ENCODE assay signal across 33 cellular contexts in genomic region chr4:73458184-73459047, GRCh38. TPM values are rescaled to one million over a fixed set of nuclear protein-coding genes. Genes with fewer than 3 reads are reported as not detected.
"Had no signal": no experiment of that assay in that cellular context is flagged by ENCODE, and none has a peak within 500 bp of the region (broad histone marks: within the 10 kb centered on the region; RNA-seq: fewer than 3 reads in every experiment).

No MANE protein-coding gene starts in this region.

- ATAC-seq: effector memory CD8-positive, alpha-beta T cell; esophagus mucosa; gastrocnemius medialis; heart right ventricle; left cardiac atrium; lower lobe of right lung; mucosa of descending colon had no signal

- DNase-seq: colonic mucosa; cortex of kidney; effector CD8-positive, alpha-beta T cell; effector memory CD8-positive, alpha-beta T cell; endodermal cell; esophagus squamous epithelium; foreskin fibroblast; foreskin melanocyte; gastrocnemius medialis; glutamatergic neuron; head of caudate nucleus; heart right ventricle; hypothalamus; left cardiac atrium; left ventricle myocardium inferior; lower lobe of right lung; mesenchymal stem cell; mucosa of descending colon; naive B cell had no signal

- H3K4me1 ChIP-seq: colonic mucosa, esophagus squamous epithelium, gastrocnemius medialis, heart right ventricle, left ventricle myocardium inferior, lower lobe of right lung had no signal

- H3K36me3 ChIP-seq: colonic mucosa, esophagus squamous epithelium, gastrocnemius medialis, heart right ventricle, left ventricle myocardium inferior, lower lobe of right lung had no signal

- H3K4me3 ChIP-seq: colonic mucosa, esophagus squamous epithelium, gastrocnemius medialis, heart right ventricle, left ventricle myocardium inferior, lower lobe of right lung, mucosa of descending colon had no signal

- H3K27me3 ChIP-seq: colonic mucosa, esophagus squamous epithelium, gastrocnemius medialis had no signal

- H3K9me3 ChIP-seq: colonic mucosa, esophagus squamous epithelium, gastrocnemius medialis, heart right ventricle, left ventricle myocardium inferior, lower lobe of right lung, mucosa of descending colon had no signal

- H3K27ac ChIP-seq: colonic mucosa, epithelial cell of prostate, esophagus squamous epithelium, gastrocnemius medialis, heart right ventricle, left ventricle myocardium inferior, lower lobe of right lung had no signal

- FAIRE-seq: endometrium, islet of Langerhans, keratinocyte had no signal

RNA-seq across cellular contexts. Expression of gene AFP, which starts 22.4 kb away (rescaled TPM):
- total RNA-seq: chondrocyte, dermis microvascular lymphatic vessel endothelial cell, esophagus mucosa, esophagus squamous epithelium, gastrocnemius medialis, glomerular endothelial cell, heart right ventricle, kidney epithelial cell, left cardiac atrium, left ventricle myocardium inferior, lower leg skin, lower lobe of right lung, lung microvascular endothelial cell, mesenteric fat pad, mucosa of descending colon had no signal
- polyA plus RNA-seq: heart right ventricle had no signal

RNA-seq across cellular contexts. Expression of gene AFM, which starts 23.1 kb away (rescaled TPM):
- total RNA-seq: chondrocyte, dermis microvascular lymphatic vessel endothelial cell, endodermal cell, esophagus mucosa, esophagus squamous epithelium, glomerular endothelial cell, heart right ventricle, kidney epithelial cell, left cardiac atrium, left ventricle myocardium inferior, lower leg skin, lower lobe of right lung, lung microvascular endothelial cell, mesenteric fat pad, mesothelial cell of epicardium, mucosa of descending colon, myocyte had no signal
- polyA plus RNA-seq: heart right ventricle, keratinocyte had no signal

RNA-seq across cellular contexts. Expression of gene ALB, which starts 54.3 kb away (rescaled TPM):
- total RNA-seq: chondrocyte, dermis microvascular lymphatic vessel endothelial cell, glomerular endothelial cell, kidney epithelial cell, left ventricle myocardium inferior, lung microvascular endothelial cell, myocyte had no signal
- polyA plus RNA-seq: keratinocyte had no signal
